ENCODE assay signal across 8 cellular contexts in genomic region chr9:12464910-12465512, GRCh38.
DNase-seq lines count a peak whose midpoint lies in the region; ATAC-seq and TF ChIP-seq lines count a peak whose summit lies in the region.

No MANE protein-coding gene starts in this region.

- H3K4me1 Mint-ChIP-seq in T-helper 17 cell = no peaks in the 10 kb centered on the region

- no peak for ATAC-seq in T-helper 17 cell
- no peak for ATAC-seq in activated naive CD4-positive, alpha-beta T cell treated with anti-CD3 and anti-CD28 coated beads, Interleukin-2, amount 50 U/mL, for 72 hours
- no peak for ATAC-seq in HG03025 (IDR thresholded peaks at IDR 0.05; ENCODE audit: low FRiP score, unreplicated experiment)

- no peaks in the 10 kb centered on the region for H3K9me3 ChIP-seq in T-helper 17 cell (ENCODE audit: control insufficient read depth, low read length, poor library complexity, severe bottlenecking)

- peak; percentile 37 for DNase-seq in COR-L47 (lab: John Stamatoyannopoulos, UW)
- peak; percentile 9 for DNase-seq in SK-N-DZ (ENCODE audit: low spot score)
- DNase-seq in iPS DF 4.7 (ENCODE audit: extremely low read depth, low spot score) = peak; percentile 30
- no peak for DNase-seq in T1000 (lab: John Stamatoyannopoulos, UW)
- no peak for DNase-seq in T-helper 17 cell
- no peak for DNase-seq in activated naive CD4-positive, alpha-beta T cell treated with anti-CD3 and anti-CD28 coated beads, Interleukin-2, amount 50 U/mL, for 72 hours (ENCODE audit: low spot score in 2 of 2)

- TF ChIP-seq EP300 in Ishikawa (IDR thresholded peaks at IDR 0.05; ENCODE audit: borderline replicate concordance) = no peak

- H3K4me3 Mint-ChIP-seq in T-helper 17 cell = no peak overlapping the region

- TF ChIP-seq RAD21 in Ishikawa (IDR thresholded peaks at IDR 0.05; ENCODE audit: low read depth) = peak; percentile 66

- H3K27me3 Mint-ChIP-seq in T-helper 17 cell = no peaks in the 10 kb centered on the region

- H3K27ac Mint-ChIP-seq in T-helper 17 cell = no peak overlapping the region
- H3K27ac Mint-ChIP-seq in activated naive CD4-positive, alpha-beta T cell treated with anti-CD3 and anti-CD28 coated beads, Interleukin-2, amount 50 U/mL, for 72 hours = no peak overlapping the region

- no peaks in the 10 kb centered on the region for H3K36me3 Mint-ChIP-seq in T-helper 17 cell (ENCODE audit: low read depth)
- peaks cover 0 to 10% of the 10 kb centered on the region in 2 donors for H3K36me3 Mint-ChIP-seq in activated naive CD4-positive, alpha-beta T cell treated with anti-CD3 and anti-CD28 coated beads, Interleukin-2, amount 50 U/mL, for 72 hours

- peaks cover 21 to 24% of the 10 kb centered on the region in 2 donors for H3K9me3 Mint-ChIP-seq in activated naive CD4-positive, alpha-beta T cell treated with anti-CD3 and anti-CD28 coated beads, Interleukin-2, amount 50 U/mL, for 72 hours

TF ChIP-seq in Ishikawa, 13 proteins besides CTCF, POLR2A, EP300 and RAD21:
- TF ChIP-seq FOXM1 (IDR thresholded peaks at IDR 0.05; ENCODE audit: borderline replicate concordance, low read depth) (no peak), EGR1 (IDR thresholded peaks at IDR 0.05) (no peak), TAF1 (IDR thresholded peaks at IDR 0.05; ENCODE audit: low read depth) (no peak), CEBPB (IDR thresholded peaks at IDR 0.05) (no peak), MAX (IDR thresholded peaks at IDR 0.05) (no peak), CREB1 (IDR thresholded peaks at IDR 0.05; ENCODE audit: low read depth) (no peak)
TF ChIP-seq in Ishikawa: peak in this region for 0.

Comparison
In these comparisons a context has a peak if more than half of its experiments do, and no peak if none do; other contexts are left out.
1. DNase-seq: peak in COR-L47 (single experiment), SK-N-DZ (single experiment) and iPS DF 4.7 (single experiment); none in T1000 (single experiment), T-helper 17 cell (0 of 3) and activated naive CD4-positive, alpha-beta T cell treated with anti-CD3 and anti-CD28 coated beads, Interleukin-2, amount 50 U/mL, for 72 hours (0 of 2).